1 cellular context compared by ENCODE assay signal in the genomic region with DNA sequence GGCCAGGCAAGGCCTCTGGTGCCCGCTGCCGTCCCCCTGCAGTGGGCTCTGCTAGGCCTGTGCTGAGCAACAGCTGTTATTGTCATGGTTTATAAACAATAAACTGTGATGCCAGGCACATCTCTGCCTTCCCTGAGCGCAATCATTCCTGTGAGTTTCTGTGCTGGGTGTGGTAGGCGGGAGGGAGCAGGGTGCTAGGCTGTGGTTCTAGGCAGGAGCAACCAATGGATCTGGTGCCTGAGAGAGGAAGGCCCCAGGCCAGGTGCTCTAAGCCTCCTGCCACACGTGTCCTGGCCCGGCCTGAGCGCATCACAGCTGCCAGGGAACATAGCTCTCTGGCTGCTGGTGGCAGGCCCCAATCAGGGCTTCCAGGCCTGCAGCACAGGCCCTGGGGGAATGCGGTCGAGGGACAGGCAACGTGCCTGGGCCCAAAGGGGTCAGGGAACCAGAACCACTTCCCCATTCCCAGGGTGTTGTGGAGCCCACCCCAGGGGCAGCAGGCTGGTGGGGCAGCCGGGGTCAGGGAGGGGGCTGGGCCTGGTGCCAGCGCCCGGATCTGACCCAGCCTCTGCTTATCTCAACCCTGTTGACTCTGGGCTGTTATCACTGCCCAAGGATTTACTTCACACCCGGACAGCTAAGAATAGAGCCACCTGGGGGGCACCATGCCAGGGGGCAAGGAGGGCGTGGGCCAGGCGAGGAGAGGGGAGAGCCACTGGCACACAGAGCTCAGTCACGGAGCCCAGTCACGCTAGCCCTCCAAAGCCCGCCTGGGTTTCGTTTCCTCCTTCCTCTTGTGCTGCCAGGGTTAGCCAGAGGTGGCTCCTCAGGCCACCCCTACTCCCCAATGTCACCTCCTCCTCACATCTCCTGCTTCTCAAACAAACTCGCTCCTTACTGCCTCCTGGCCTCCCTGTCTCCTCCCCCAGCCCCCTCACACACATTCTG.
TF ChIP-seq lines count a peak whose summit lies in the region.

No MANE protein-coding gene starts in this region.

TF ChIP-seq in K562, 482 proteins besides CTCF, POLR2A, EP300 and RAD21:
- TF ChIP-seq, protein P1, sequence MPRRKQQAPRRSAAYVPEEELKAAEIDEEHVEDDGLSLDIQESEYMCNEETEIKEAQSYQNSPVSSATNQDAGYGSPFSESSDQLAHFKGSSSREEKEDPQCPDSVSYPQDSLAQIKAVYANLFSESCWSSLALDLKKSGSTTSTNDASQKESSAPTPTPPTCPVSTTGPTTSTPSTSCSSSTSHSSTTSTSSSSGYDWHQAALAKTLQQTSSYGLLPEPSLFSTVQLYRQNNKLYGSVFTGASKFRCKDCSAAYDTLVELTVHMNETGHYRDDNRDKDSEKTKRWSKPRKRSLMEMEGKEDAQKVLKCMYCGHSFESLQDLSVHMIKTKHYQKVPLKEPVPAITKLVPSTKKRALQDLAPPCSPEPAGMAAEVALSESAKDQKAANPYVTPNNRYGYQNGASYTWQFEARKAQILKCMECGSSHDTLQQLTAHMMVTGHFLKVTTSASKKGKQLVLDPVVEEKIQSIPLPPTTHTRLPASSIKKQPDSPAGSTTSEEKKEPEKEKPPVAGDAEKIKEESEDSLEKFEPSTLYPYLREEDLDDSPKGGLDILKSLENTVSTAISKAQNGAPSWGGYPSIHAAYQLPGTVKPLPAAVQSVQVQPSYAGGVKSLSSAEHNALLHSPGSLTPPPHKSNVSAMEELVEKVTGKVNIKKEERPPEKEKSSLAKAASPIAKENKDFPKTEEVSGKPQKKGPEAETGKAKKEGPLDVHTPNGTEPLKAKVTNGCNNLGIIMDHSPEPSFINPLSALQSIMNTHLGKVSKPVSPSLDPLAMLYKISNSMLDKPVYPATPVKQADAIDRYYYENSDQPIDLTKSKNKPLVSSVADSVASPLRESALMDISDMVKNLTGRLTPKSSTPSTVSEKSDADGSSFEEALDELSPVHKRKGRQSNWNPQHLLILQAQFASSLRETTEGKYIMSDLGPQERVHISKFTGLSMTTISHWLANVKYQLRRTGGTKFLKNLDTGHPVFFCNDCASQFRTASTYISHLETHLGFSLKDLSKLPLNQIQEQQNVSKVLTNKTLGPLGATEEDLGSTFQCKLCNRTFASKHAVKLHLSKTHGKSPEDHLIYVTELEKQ (CRISPR knock-in tag; IDR thresholded peaks at IDR 0.05) = no peak
- TF ChIP-seq FOXA3 (CRISPR knock-in tag; conservative IDR thresholded peaks at IDR 0.05 in 1 of 2, IDR thresholded peaks at IDR 0.05 in 1 of 2) (0 out of 4 replicates have a peak, but pooled peaks of 1 of the 2 experiments have one; percentile 22), SREBF2 (CRISPR knock-in tag; IDR thresholded peaks at IDR 0.05) (no peak), POLR2G (IDR thresholded peaks at IDR 0.05; ENCODE audit: low read depth, low read length) (peak; percentile 31; the same call in 1 of the 2 replicates)
- TF ChIP-seq, protein P2, sequence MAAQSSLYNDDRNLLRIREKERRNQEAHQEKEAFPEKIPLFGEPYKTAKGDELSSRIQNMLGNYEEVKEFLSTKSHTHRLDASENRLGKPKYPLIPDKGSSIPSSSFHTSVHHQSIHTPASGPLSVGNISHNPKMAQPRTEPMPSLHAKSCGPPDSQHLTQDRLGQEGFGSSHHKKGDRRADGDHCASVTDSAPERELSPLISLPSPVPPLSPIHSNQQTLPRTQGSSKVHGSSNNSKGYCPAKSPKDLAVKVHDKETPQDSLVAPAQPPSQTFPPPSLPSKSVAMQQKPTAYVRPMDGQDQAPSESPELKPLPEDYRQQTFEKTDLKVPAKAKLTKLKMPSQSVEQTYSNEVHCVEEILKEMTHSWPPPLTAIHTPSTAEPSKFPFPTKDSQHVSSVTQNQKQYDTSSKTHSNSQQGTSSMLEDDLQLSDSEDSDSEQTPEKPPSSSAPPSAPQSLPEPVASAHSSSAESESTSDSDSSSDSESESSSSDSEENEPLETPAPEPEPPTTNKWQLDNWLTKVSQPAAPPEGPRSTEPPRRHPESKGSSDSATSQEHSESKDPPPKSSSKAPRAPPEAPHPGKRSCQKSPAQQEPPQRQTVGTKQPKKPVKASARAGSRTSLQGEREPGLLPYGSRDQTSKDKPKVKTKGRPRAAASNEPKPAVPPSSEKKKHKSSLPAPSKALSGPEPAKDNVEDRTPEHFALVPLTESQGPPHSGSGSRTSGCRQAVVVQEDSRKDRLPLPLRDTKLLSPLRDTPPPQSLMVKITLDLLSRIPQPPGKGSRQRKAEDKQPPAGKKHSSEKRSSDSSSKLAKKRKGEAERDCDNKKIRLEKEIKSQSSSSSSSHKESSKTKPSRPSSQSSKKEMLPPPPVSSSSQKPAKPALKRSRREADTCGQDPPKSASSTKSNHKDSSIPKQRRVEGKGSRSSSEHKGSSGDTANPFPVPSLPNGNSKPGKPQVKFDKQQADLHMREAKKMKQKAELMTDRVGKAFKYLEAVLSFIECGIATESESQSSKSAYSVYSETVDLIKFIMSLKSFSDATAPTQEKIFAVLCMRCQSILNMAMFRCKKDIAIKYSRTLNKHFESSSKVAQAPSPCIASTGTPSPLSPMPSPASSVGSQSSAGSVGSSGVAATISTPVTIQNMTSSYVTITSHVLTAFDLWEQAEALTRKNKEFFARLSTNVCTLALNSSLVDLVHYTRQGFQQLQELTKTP (IDR thresholded peaks at IDR 0.05; ENCODE audit: low read depth in 1 of 2, partially characterized antibody in 2 of 2) = no peak
